ENCODE assay signal across 34 cellular contexts in the genomic region with DNA sequence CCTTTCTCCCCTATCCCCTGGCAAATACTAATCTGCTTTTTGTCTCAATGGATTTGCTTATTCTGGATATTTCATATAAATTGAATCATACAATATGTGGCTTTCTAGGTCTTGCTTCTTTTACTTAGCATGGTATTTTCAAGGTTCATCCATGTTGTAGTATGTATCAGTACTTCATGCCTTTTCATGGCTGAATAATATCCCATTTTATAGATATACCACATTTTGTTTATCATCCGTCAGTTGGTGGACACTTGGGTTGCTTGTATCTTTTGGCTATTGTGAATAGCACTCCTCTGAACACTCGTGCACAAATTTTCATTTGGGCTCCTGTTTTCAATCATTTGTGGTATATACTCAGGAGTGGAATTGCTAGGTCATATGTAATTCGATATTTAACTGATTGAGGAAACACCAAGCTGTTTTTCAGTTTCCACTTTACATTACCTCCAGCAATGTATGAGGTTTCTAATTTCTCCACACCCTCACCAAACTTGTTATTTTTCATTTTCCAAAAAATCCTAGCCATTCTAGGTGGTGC.
"Had no signal": no experiment of that assay in that cellular context is flagged by ENCODE, and none has a peak within 500 bp of the region (broad histone marks: within the 10 kb centered on the region; RNA-seq: fewer than 3 reads in every experiment).

No MANE protein-coding gene starts in this region.

- H3K27ac ChIP-seq: KMS-11 had no signal

- H3K27me3 ChIP-seq: MG63 had no signal

- H3K4me2 ChIP-seq: KMS-11 had no signal

- DNase-seq: Karpas-422, Kasumi-1, MG63, MM.1S, MV-4-11, NCI-H1048, NCI-H1092, NCI-H1092 treated with DMSO at 0.1 percent for 48 hours, NCI-H1105, NCI-H1105 treated with DMSO at 0.1 percent for 48 hours, NCI-H1417, NCI-H1417 treated with DMSO at 0.1 percent for 48 hours, NCI-H1436, NCI-H1436 treated with DMSO at 0.1 percent for 48 hours, NCI-H146, NCI-H1694, NCI-H1694 treated with DMSO at 0.1 percent for 48 hours, NCI-H187, NCI-H187 treated with DMSO at 0.1 percent for 48 hours, NCI-H1930, NCI-H2029, NCI-H2029 treated with DMSO at 0.1 percent for 48 hours, NCI-H2081, NCI-H2081 treated with DMSO at 0.1 percent for 48 hours, NCI-H2107, NCI-H2171, NCI-H2171 treated with DMSO at 0.1 percent for 48 hours, NCI-H2227 treated with DMSO at 0.1 percent for 48 hours, NCI-H226, NCI-H345, NCI-H446, NCI-H446 treated with DMSO at 0.1 percent for 48 hours, NCI-H510A had no signal

- H3K36me3 ChIP-seq: MG63 had no signal

- H3K9ac ChIP-seq: KMS-11 had no signal

- H3K9me3 ChIP-seq: MG63 had no signal

- H3K4me3 ChIP-seq: MG63 had no signal
